Comparison of ENCODE assay signal across 25 cellular contexts in the genomic region with DNA sequence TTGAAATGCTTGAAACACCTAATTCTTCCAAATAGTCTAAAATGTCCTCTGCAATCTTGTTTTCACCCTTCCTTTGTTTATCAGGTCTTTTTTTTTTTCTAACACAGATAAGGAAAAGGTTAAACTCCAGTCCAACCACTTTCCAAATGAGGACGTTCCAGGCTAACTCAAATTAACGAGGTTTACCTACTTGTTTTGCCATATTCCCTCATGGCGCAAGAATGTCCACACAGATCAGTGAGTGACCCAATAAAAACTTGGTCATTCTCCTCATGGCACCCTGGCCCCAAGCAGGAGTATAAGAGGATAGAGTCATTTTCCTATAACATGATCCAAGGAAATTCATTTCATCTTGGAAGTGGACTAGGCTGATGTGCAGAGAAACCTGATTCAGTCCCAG. TPM values are rescaled to one million over a fixed set of nuclear protein-coding genes. Genes with fewer than 3 reads are reported as not detected.
A peak's percentile ranks its signal among the peaks of the same experiment; 100 is the strongest.
DNase-seq lines count a peak whose midpoint lies in the region; ATAC-seq and TF ChIP-seq lines count a peak whose summit lies in the region.
"Had no signal": no experiment of that assay in that cellular context is flagged by ENCODE, and none has a peak within 500 bp of the region (broad histone marks: within the 10 kb centered on the region; RNA-seq: fewer than 3 reads in every experiment).

No MANE protein-coding gene starts in this region.

- WGBS in prostate gland = 32% methylated on average over 3 of the region's 3 CpGs
- WGBS in mesenchymal stem cell = 83% methylated on average over 2 of the region's 3 CpGs

- H3K36me3 ChIP-seq in GM23338 (ENCODE audit: insufficient read depth) (no peaks in the 10 kb centered on the region), prostate gland (no peaks in the 10 kb centered on the region), mesenchymal stem cell (ENCODE audit: control insufficient read depth in 1 of 2, insufficient read depth in 2 of 2, low read depth in 1 of 2, low read length in 2 of 2) (no peaks in the 10 kb centered on the region)
- H3K36me3 ChIP-seq: MG63, Peyer's patch had no signal

- H3K27me3 ChIP-seq in GM23338 (ENCODE audit: insufficient read depth) (no peaks in the 10 kb centered on the region), prostate gland (replicated peaks; ENCODE audit: insufficient read depth) (no peaks in the 10 kb centered on the region), mesenchymal stem cell (ENCODE audit: control insufficient read depth in 1 of 2, insufficient read depth in 1 of 2, low read length in 2 of 2) (no peaks in the 10 kb centered on the region)
- H3K27me3 ChIP-seq: MG63, Peyer's patch had no signal

- H3K9me3 Mint-ChIP-seq in GM23338 = no peaks in the 10 kb centered on the region
- H3K9me3 Mint-ChIP-seq: CD8-positive, alpha-beta T cell had no signal

- H3K79me2 ChIP-seq in GM23338 (replicated peaks; ENCODE audit: insufficient read depth) = no peaks in the 10 kb centered on the region

- no peak overlapping the region for H4K8ac ChIP-seq in mesenchymal stem cell (ENCODE audit: low read length)

- no peak overlapping the region for H2BK15ac ChIP-seq in mesenchymal stem cell (ENCODE audit: low read depth, poor library complexity, severe bottlenecking)

- ATAC-seq in GM23338 (no peak), left lobe of liver (peak; percentile 63)
- ATAC-seq: CD8-positive, alpha-beta T cell had no signal

- H4K20me1 ChIP-seq in GM23338 (replicated peaks; ENCODE audit: insufficient read depth) = no peaks in the 10 kb centered on the region

- TF ChIP-seq POLR2A in prostate gland (IDR thresholded peaks at IDR 0.05) = no peak

- DNase-seq in GM23338 (ENCODE audit: low spot score) (no peak), amniotic epithelial cell (ENCODE audit: low read depth) (peak; percentile 27), left lobe of liver (ENCODE audit: low spot score) (peak; percentile 81), prostate gland (ENCODE audit: low spot score) (peak; percentile 72), mesenchymal stem cell (no peak), DMS79 treated with DMSO at 0.1 percent for 48 hours (lab: John Stamatoyannopoulos, UW) (no peak), DMS 273 (lab: John Stamatoyannopoulos, UW; ENCODE audit: unreplicated experiment) (no peak)
- no peak for DNase-seq in activated CD4-positive, alpha-beta T cell treated with anti-CD3 and anti-CD28 coated beads for 4 hours
- DNase-seq: C1 segment of cervical spinal cord; CD8-positive, alpha-beta T cell; DND-41; H7; KBM-7; MG63; NCI-H1048; NCI-H1417; NCI-H1694; NCI-H2029 treated with DMSO at 0.1 percent for 48 hours; NCI-H2227 treated with DMSO at 0.1 percent for 48 hours; NCI-H69; Peyer's patch; SHP77 treated with DMSO at 0.1 percent for 48 hours; SW 1271 had no signal

- H3K23ac ChIP-seq in mesenchymal stem cell (ENCODE audit: low read length in 2 of 2) = no peak overlapping the region

- no peak overlapping the region for H4K91ac ChIP-seq in mesenchymal stem cell (ENCODE audit: low read length)

- H2BK120ac ChIP-seq in mesenchymal stem cell (ENCODE audit: low read depth, low read length) = no peak overlapping the region

- H3K4me1 Mint-ChIP-seq in GM23338 = no peaks in the 10 kb centered on the region

- H3K9ac ChIP-seq in mesenchymal stem cell (ENCODE audit: low read length) = no peak overlapping the region

- H2BK12ac ChIP-seq in mesenchymal stem cell (ENCODE audit: low read length in 2 of 2) = no peak overlapping the region

- peak overlapping the region; percentile 56; the same call in 1 of the 2 replicates for H2AFZ ChIP-seq in GM23338
- H2AFZ ChIP-seq in mesenchymal stem cell (ENCODE audit: low read depth, low read length) = no peak overlapping the region

- H3K4ac ChIP-seq in mesenchymal stem cell (ENCODE audit: low read depth in 1 of 2, low read length in 2 of 2) = no peak overlapping the region

- H3K27ac Mint-ChIP-seq in GM23338 = no peak overlapping the region
- H3K27ac Mint-ChIP-seq: CD8-positive, alpha-beta T cell had no signal

- H2BK5ac ChIP-seq in mesenchymal stem cell (ENCODE audit: low read depth, low read length, poor library complexity, severe bottlenecking) = no peak overlapping the region

- no peaks in the 10 kb centered on the region for H3K9me2 ChIP-seq in GM23338 (ENCODE audit: insufficient read depth)

- H3K36me3 Mint-ChIP-seq in GM23338 (ENCODE audit: low read depth) = no peaks in the 10 kb centered on the region
- H3K36me3 Mint-ChIP-seq: CD8-positive, alpha-beta T cell had no signal

- no peak overlapping the region for H3K4me3 Mint-ChIP-seq in GM23338
- H3K4me3 Mint-ChIP-seq: CD8-positive, alpha-beta T cell had no signal

- no peaks in the 10 kb centered on the region for H3K27me3 Mint-ChIP-seq in GM23338 (ENCODE audit: insufficient read depth, low read depth, poor library complexity)

- H3F3A ChIP-seq in GM23338 (replicated peaks; ENCODE audit: low read depth) = no peaks in the 10 kb centered on the region

- no peak overlapping the region for H3K18ac ChIP-seq in mesenchymal stem cell (ENCODE audit: low read depth in 1 of 2, low read length in 2 of 2)

- no peak overlapping the region for H3K14ac ChIP-seq in mesenchymal stem cell (ENCODE audit: low read length in 2 of 2)

- H3K27ac ChIP-seq in GM23338 (ENCODE audit: low read depth) (no peak overlapping the region), prostate gland (peak overlapping the region; percentile 43 to 56), mesenchymal stem cell (ENCODE audit: low read length, poor library complexity, severe bottlenecking) (no peak overlapping the region)
- H3K27ac ChIP-seq: HL-60, Peyer's patch had no signal

- H3K4me3 ChIP-seq in GM23338 (no peak overlapping the region), prostate gland (no peak overlapping the region), mesenchymal stem cell (ENCODE audit: insufficient read depth in 1 of 2, low read depth in 1 of 2, low read length in 2 of 2) (no peak overlapping the region)
- H3K4me3 ChIP-seq: MG63, Peyer's patch had no signal

- no peak overlapping the region for H2AK5ac ChIP-seq in mesenchymal stem cell (ENCODE audit: low read length, severe bottlenecking)

- no peak overlapping the region for H3K4me2 ChIP-seq in GM23338
- no peak overlapping the region for H3K4me2 ChIP-seq in mesenchymal stem cell (ENCODE audit: low read length, poor library complexity, severe bottlenecking)

- H3K9me3 ChIP-seq in prostate gland = no peaks in the 10 kb centered on the region
- H3K9me3 ChIP-seq in mesenchymal stem cell (ENCODE audit: control insufficient read depth, low read length) = no peaks in the 10 kb centered on the region
- H3K9me3 ChIP-seq: MG63, Peyer's patch had no signal

- H3K4me1 ChIP-seq in GM23338 (ENCODE audit: insufficient read depth) = no peaks in the 10 kb centered on the region
- peaks cover 7% of the 10 kb centered on the region for H3K4me1 ChIP-seq in prostate gland (replicated peaks)
- H3K4me1 ChIP-seq in mesenchymal stem cell (ENCODE audit: control insufficient read depth, insufficient read depth, low read depth, low read length) = peaks cover 3% of the 10 kb centered on the region
- H3K4me1 ChIP-seq: Peyer's patch had no signal

- no peak for TF ChIP-seq CTCF in GM23338 (conservative IDR thresholded peaks at IDR 0.05; ENCODE audit: low read depth in 2 of 2)
- no peak for TF ChIP-seq CTCF in prostate gland (IDR thresholded peaks at IDR 0.05)

- no peaks in the 10 kb centered on the region for H3K79me1 ChIP-seq in mesenchymal stem cell (replicated peaks; ENCODE audit: low read length, poor library complexity, severe bottlenecking)

- intact Hi-C loops in prostate gland (cut with DNase I) = no loop called here

TF ChIP-seq in GM23338, 12 proteins besides CTCF, POLR2A, EP300 and RAD21 (continues in another document):
- TF ChIP-seq NANOG (IDR thresholded peaks at IDR 0.05; ENCODE audit: borderline replicate concordance) = no peak
- TF ChIP-seq EZH2phosphoT487 (IDR thresholded peaks at IDR 0.05; ENCODE audit: unreplicated experiment) = no peak
- no peak for TF ChIP-seq EZH2 (IDR thresholded peaks at IDR 0.05; ENCODE audit: low read depth, unreplicated experiment)
- TF ChIP-seq STAT1 (IDR thresholded peaks at IDR 0.05; ENCODE audit: unreplicated experiment) = no peak
- no peak for TF ChIP-seq POLR2AphosphoS5 (IDR thresholded peaks at IDR 0.05; ENCODE audit: low read depth)

RNA-seq across cellular contexts. Expression of gene LIPC, which starts 6.6 kb away (rescaled TPM):
- total RNA-seq in GM23338 (2014; rRNA removed; shearing (Covaris generic)) = not detected in 2 replicates
- not detected in 2 replicates for polyA plus RNA-seq in GM23338 (2016; fragmentation: Nextera tagmentation; extraction: Ambion mirVana)
- total RNA-seq in left lobe of liver = 202 TPM
- under 1 TPM in 1 of 2 donors, not detected in 1; 0.14 TPM for total RNA-seq in prostate gland
- not detected for polyA plus RNA-seq in mesenchymal stem cell (2013, experiment 1 of 2)
- polyA plus RNA-seq in mesenchymal stem cell (2013, experiment 2 of 2) = not detected
- total RNA-seq: H7, NCI-H460 had no signal

Comparison
In these comparisons a context has a peak if more than half of its experiments do, and no peak if none do; other contexts are left out.
1. DNase-seq: peak in amniotic epithelial cell (single experiment), left lobe of liver (single experiment) and prostate gland (single experiment); none in GM23338 (single experiment), mesenchymal stem cell (single experiment), DMS79 treated with DMSO at 0.1 percent for 48 hours (single experiment), DMS 273 (single experiment) and activated CD4-positive, alpha-beta T cell treated with anti-CD3 and anti-CD28 coated beads for 4 hours (0 of 2).
2. H3K27ac ChIP-seq: peak in prostate gland (2 of 2); none in GM23338 (single experiment) and mesenchymal stem cell (single experiment).
3. RNA of gene LIPC, which starts 6.6 kb away (total RNA-seq): 202 TPM in left lobe of liver (single experiment); 0.14 TPM in prostate gland and not detected in GM23338; every median in the first group is over 100 times any median in the second.